ENCODE assay signal across 8 cellular contexts in the genomic region with DNA sequence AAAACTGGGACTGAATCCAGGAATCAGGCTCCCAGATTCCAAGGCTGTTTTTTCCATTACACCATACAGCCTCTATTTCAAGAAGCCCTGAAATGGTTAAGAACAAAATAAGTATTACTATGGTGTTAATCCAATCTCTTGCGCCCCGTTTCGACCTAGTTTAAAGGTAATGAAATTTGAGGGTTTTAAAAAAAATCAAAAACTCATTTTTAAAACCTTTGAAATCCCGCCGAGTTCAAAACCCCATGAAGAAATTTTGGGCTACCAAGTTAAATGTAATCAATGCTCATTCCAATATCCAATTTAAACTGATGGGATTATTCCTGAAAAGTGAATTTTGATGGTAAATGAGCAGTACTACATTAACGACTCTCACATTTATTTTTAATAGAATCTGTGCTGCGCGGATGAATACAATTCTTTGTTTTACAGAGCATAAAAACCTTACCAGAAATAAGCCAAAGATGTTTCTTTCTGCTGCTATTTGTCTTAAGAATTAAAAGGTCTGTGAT. TPM values are rescaled to one million over a fixed set of nuclear protein-coding genes. Genes with fewer than 3 reads are reported as not detected.
DNase-seq lines count a peak whose midpoint lies in the region; ATAC-seq and TF ChIP-seq lines count a peak whose summit lies in the region.

No MANE protein-coding gene starts in this region.

- in situ Hi-C loops in brain microvascular endothelial cell (cut with HindIII; ENCODE audit: low pct_ligation_motif_present, low sequenced_read_pairs), result no loop called here

- 25 to 34% (median 32%) methylated on average over 8 of the region's 8 CpGs for WGBS in heart left ventricle, 4 donors
- no CpG with 5 or more reads among the region's 8 CpGs for WGBS in mesodermal cell (ENCODE audit: insufficient coverage in 2 of 2), 2 experiments

- H3K9me3 ChIP-seq in heart left ventricle (no peaks in the 10 kb centered on the region), mesodermal cell (ENCODE audit: control insufficient read depth, low read length) (no peaks in the 10 kb centered on the region), vagina (no peaks in the 10 kb centered on the region)

- H3K4me3 ChIP-seq in heart left ventricle (peak overlapping the region; percentile 76 to 97 (median 84)), brain microvascular endothelial cell (ENCODE audit: low read depth, low read length) (peak overlapping the region; percentile 83), mesodermal cell (ENCODE audit: extremely low read depth, insufficient read depth, low read length, poor library complexity, severe bottlenecking) (peak overlapping the region; percentile 73), vagina (peak overlapping the region; percentile 79 to 86)

- H3K27ac ChIP-seq in heart left ventricle (peak overlapping the region; percentile 89 to 100 (median 99)), brain microvascular endothelial cell (peak overlapping the region; percentile 59), mesodermal cell (ENCODE audit: low read depth, low read length, severe bottlenecking) (peak overlapping the region; percentile 86), vagina (peak overlapping the region; percentile 99)

- intact Hi-C loops in heart left ventricle (cut with DNase I), result loop anchor here in 8 of 10 donors (1.0 to 10.0 kb wide), 12 partner anchors 46 to 179 kb away; partner anchors contain the start of gene TSNAX (in 6 of the 8)
- intact Hi-C loops in Right ventricle myocardium superior (cut with DNase I), result loop anchor here (5.0 kb wide), 1 partner anchor 66 kb away; no protein-coding TSS in a partner anchor
- intact Hi-C loops in vagina (cut with DNase I), result loop anchor here (10.0 kb wide), 1 partner anchor 68 kb away; no protein-coding TSS in a partner anchor

- H3K36me3 ChIP-seq in heart left ventricle (no peaks in the 10 kb centered on the region), brain microvascular endothelial cell (replicated peaks) (no peaks in the 10 kb centered on the region), mesodermal cell (ENCODE audit: control insufficient read depth, insufficient read depth, low read length) (no peaks in the 10 kb centered on the region), vagina (no peaks in the 10 kb centered on the region)

- ATAC-seq in heart left ventricle (no peak), Right ventricle myocardium superior (ENCODE audit: poor library complexity) (no peak), HG03457 (IDR thresholded peaks at IDR 0.05; ENCODE audit: unreplicated experiment) (no peak), HG02798 (IDR thresholded peaks at IDR 0.05; ENCODE audit: poor library complexity, unreplicated experiment) (no peak)

- TF ChIP-seq CTCF in heart left ventricle (IDR thresholded peaks at IDR 0.05) (no peak), brain microvascular endothelial cell (IDR thresholded peaks at IDR 0.05; ENCODE audit: low read depth, low read length, missing control alignments) (no peak), vagina (IDR thresholded peaks at IDR 0.05) (no peak)

- DNase-seq in heart left ventricle, result no peak
- DNase-seq in Right ventricle myocardium superior, result no peak
- no peak for DNase-seq in brain microvascular endothelial cell
- DNase-seq in vagina (ENCODE audit: extremely low spot score in 2 of 2), result no peak
- DNase-seq in NCI-H2081 (lab: John Stamatoyannopoulos, UW), result no peak

- TF ChIP-seq POLR2A in heart left ventricle (IDR thresholded peaks at IDR 0.05) (no peak), vagina (IDR thresholded peaks at IDR 0.05) (no peak)

- no peaks in the 10 kb centered on the region for H3K27me3 ChIP-seq in heart left ventricle
- H3K27me3 ChIP-seq in brain microvascular endothelial cell (replicated peaks), result no peaks in the 10 kb centered on the region
- no peaks in the 10 kb centered on the region for H3K27me3 ChIP-seq in vagina

- peaks cover 0 to 50% (median 30%) of the 10 kb centered on the region in 12 donors for H3K4me1 ChIP-seq in heart left ventricle
- peaks cover 23% of the 10 kb centered on the region for H3K4me1 ChIP-seq in mesodermal cell (ENCODE audit: control insufficient read depth, insufficient read depth, low read length, poor library complexity, severe bottlenecking)
- peaks cover 33% of the 10 kb centered on the region for H3K4me1 ChIP-seq in vagina

RNA-seq across cellular contexts. Expression of gene EGLN1, which starts 0.8 kb away (rescaled TPM):
- 100 to 1,000 TPM in 1 of 9 donors, 10 to 100 TPM in 8; 51.6 to 122 (median 77.8) TPM for total RNA-seq in heart left ventricle
- 10 to 100 TPM; 20.8 to 59.2 TPM for polyA plus RNA-seq in heart left ventricle
- 75.2 TPM for total RNA-seq in Right ventricle myocardium superior
- 24.7 TPM for polyA plus RNA-seq in mesodermal cell (2013, experiment 1 of 2)
- polyA plus RNA-seq in mesodermal cell (2013, experiment 2 of 2), result 26.2 TPM
- 26.3 TPM for total RNA-seq in vagina
